ENCODE assay signal across 9 cellular contexts in genomic region chr13:92355213-92355612, GRCh38.
DNase-seq lines count a peak whose midpoint lies in the region; ATAC-seq and TF ChIP-seq lines count a peak whose summit lies in the region.
"Had no signal": no experiment of that assay in that cellular context is flagged by ENCODE, and none has a peak within 500 bp of the region (broad histone marks: within the 10 kb centered on the region; RNA-seq: fewer than 3 reads in every experiment).

No MANE protein-coding gene starts in this region.

- H3K4me3 Mint-ChIP-seq in activated naive CD4-positive, alpha-beta T cell treated with anti-CD3 and anti-CD28 coated beads for 36 hours, result no peak overlapping the region

- CTCF ChIA-PET in activated naive CD4-positive, alpha-beta T cell treated with anti-CD3 and anti-CD28 coated beads for 36 hours (lab: Charles Lee), result no interaction called here

- 64 to 75% methylated on average over 1 of the region's 1 CpG for WGBS in lung, 2 donors

- H3K27ac Mint-ChIP-seq in activated naive CD4-positive, alpha-beta T cell treated with anti-CD3 and anti-CD28 coated beads for 36 hours, result no peak overlapping the region

- no peaks in the 10 kb centered on the region for H3K4me1 Mint-ChIP-seq in activated naive CD4-positive, alpha-beta T cell treated with anti-CD3 and anti-CD28 coated beads for 36 hours (ENCODE audit: low read depth)

- no peaks in the 10 kb centered on the region for H4K20me1 ChIP-seq in osteoblast (ENCODE audit: insufficient read depth, low read length)

- no peak overlapping the region for H3K4me3 ChIP-seq in MG63
- H3K4me3 ChIP-seq in lung, result no peak overlapping the region
- H3K4me3 ChIP-seq in osteoblast (ENCODE audit: insufficient read depth, low read length), result no peak overlapping the region

- no peak overlapping the region for H3K4me2 ChIP-seq in osteoblast (ENCODE audit: insufficient read depth, low read length)

- no peak for ATAC-seq in lung (ENCODE audit: insufficient read depth, low FRiP score)

- TF ChIP-seq CTCF in lung (IDR thresholded peaks at IDR 0.05; ENCODE audit: control extremely low read depth, extremely low read depth) (peak; percentile 9), osteoblast (IDR thresholded peaks at IDR 0.05; ENCODE audit: extremely low read depth, low read depth, low read length) (no peak)

- H3K9me3 Mint-ChIP-seq in activated naive CD4-positive, alpha-beta T cell treated with anti-CD3 and anti-CD28 coated beads for 36 hours, result peaks cover 8% of the 10 kb centered on the region

- DNase-seq in GF-D8 (lab: John Stamatoyannopoulos, UW) (peak; percentile 44), MG63 (peak; percentile 6), astrocyte of the hippocampus (ENCODE audit: low read depth, low spot score) (peak; percentile 44), lung (ENCODE audit: low spot score) (no peak), osteoblast (ENCODE audit: insufficient read length, low spot score, missing footprints) (no peak), activated gamma-delta T cell (lab: John Stamatoyannopoulos, UW) (no peak)
- DNase-seq in activated naive CD4-positive, alpha-beta T cell treated with anti-CD3 and anti-CD28 coated beads for 36 hours, result no peak
- DNase-seq: NCI-H446 treated with DMSO at 0.1 percent for 48 hours; stimulated activated CD4-positive, alpha-beta T cell treated with anti-CD3 and anti-CD28 coated beads, Interleukin-4, amount 100 ng/mL, for 24 hours had no signal

- H3K36me3 Mint-ChIP-seq in activated naive CD4-positive, alpha-beta T cell treated with anti-CD3 and anti-CD28 coated beads for 36 hours (ENCODE audit: low read depth), result no peaks in the 10 kb centered on the region

- intact Hi-C loops in activated naive CD4-positive, alpha-beta T cell treated with anti-CD3 and anti-CD28 coated beads for 36 hours (cut with micrococcal nuclease), result no loop called here

- H3K27me3 Mint-ChIP-seq in activated naive CD4-positive, alpha-beta T cell treated with anti-CD3 and anti-CD28 coated beads for 36 hours (ENCODE audit: low read depth), result no peaks in the 10 kb centered on the region

- H3K27me3 ChIP-seq in MG63 (no peaks in the 10 kb centered on the region), lung (ENCODE audit: control insufficient read depth, insufficient read depth) (no peaks in the 10 kb centered on the region), osteoblast (ENCODE audit: insufficient read depth, low read length) (no peaks in the 10 kb centered on the region)

- H2AFZ ChIP-seq in osteoblast (ENCODE audit: low read length), result no peak overlapping the region

- no peaks in the 10 kb centered on the region for H3K79me2 ChIP-seq in osteoblast (ENCODE audit: insufficient read depth, low read length)

- no peaks in the 10 kb centered on the region for H3K36me3 ChIP-seq in MG63
- H3K36me3 ChIP-seq in lung (ENCODE audit: control insufficient read depth in 2 of 2, insufficient read depth in 2 of 2, low read length in 2 of 2), result no peaks in the 10 kb centered on the region
- H3K36me3 ChIP-seq in osteoblast (ENCODE audit: insufficient read depth, low read length), result no peaks in the 10 kb centered on the region

- no peak overlapping the region for H3K27ac ChIP-seq in lung (ENCODE audit: low read depth in 1 of 2, low read length in 1 of 2)
- H3K27ac ChIP-seq in osteoblast (ENCODE audit: low read depth, low read length), result no peak overlapping the region

- no peaks in the 10 kb centered on the region for H3K4me1 ChIP-seq in lung (ENCODE audit: control insufficient read depth in 2 of 2, insufficient read depth in 2 of 2, low read length in 2 of 2)
- no peaks in the 10 kb centered on the region for H3K4me1 ChIP-seq in osteoblast (ENCODE audit: insufficient read depth, low read length)

- peaks cover 6% of the 10 kb centered on the region; the same call in 1 of the 2 replicates for H3K9me3 ChIP-seq in MG63
- peaks cover 0 to 5% of the 10 kb centered on the region in 2 donors for H3K9me3 ChIP-seq in lung (ENCODE audit: control insufficient read depth in 2 of 2, insufficient read depth in 1 of 2, low read length in 1 of 2)
- peaks cover 2% of the 10 kb centered on the region for H3K9me3 ChIP-seq in osteoblast (ENCODE audit: low read depth, low read length)

Comparison
In these comparisons a context has a peak if more than half of its experiments do, and no peak if none do; other contexts are left out.
1. DNase-seq: peak in GF-D8 (single experiment), MG63 (single experiment) and astrocyte of the hippocampus (single experiment); none in lung (single experiment), osteoblast (single experiment), activated naive CD4-positive, alpha-beta T cell treated with anti-CD3 and anti-CD28 coated beads for 36 hours (single experiment) and activated gamma-delta T cell (single experiment).